ENCODE assay signal across 11 cellular contexts in genomic region chr4:147981305-147981704, GRCh38.
DNase-seq lines count a peak whose midpoint lies in the region; ATAC-seq and TF ChIP-seq lines count a peak whose summit lies in the region.
"Had no signal": no experiment of that assay in that cellular context is flagged by ENCODE, and none has a peak within 500 bp of the region (broad histone marks: within the 10 kb centered on the region; RNA-seq: fewer than 3 reads in every experiment).

No MANE protein-coding gene starts in this region.

- intact Hi-C loops in PC-3 (cut with micrococcal nuclease) (no loop called here), heart left ventricle (cut with DNase I) (no loop called here)

- no peaks in the 10 kb centered on the region for H3K9me2 ChIP-seq in PC-3 (replicated peaks; ENCODE audit: low read length)

- H3K27me3 ChIP-seq in PC-3 (ENCODE audit: low read length) (no peaks in the 10 kb centered on the region), heart left ventricle (no peaks in the 10 kb centered on the region)

- CTCF ChIA-PET in PC-3 (lab: Charles Lee), result no interaction called here

- no TSS peak for BruUV-seq in PC-3 (replicated peaks; lab: Mats Ljungman, UMichigan)

- H3K9ac ChIP-seq in PC-3 (ENCODE audit: low read length), result no peak overlapping the region

- H2AFZ ChIP-seq in PC-3 (ENCODE audit: low read length), result no peak overlapping the region

- 53 to 68% (median 62%) methylated on average over 1 of the region's 1 CpG for WGBS in heart left ventricle, 4 donors

- POLR2A ChIA-PET in PC-3 (lab: Charles Lee; ENCODE audit: unreplicated experiment), result no interaction called here

- H3K4me1 ChIP-seq in PC-3 (ENCODE audit: insufficient read depth, low read length) (no peaks in the 10 kb centered on the region), heart left ventricle (peaks cover 0 to 51% (median 25%) of the 10 kb centered on the region in 12 donors)

- TF ChIP-seq POLR2A in heart left ventricle (IDR thresholded peaks at IDR 0.05), result no peak

- H3K4me2 ChIP-seq in PC-3 (ENCODE audit: low read length), result no peak overlapping the region

- DNase-seq in hepatic stellate cell (ENCODE audit: low spot score) (peak; percentile 29), PC-3 (no peak), heart left ventricle (no peak), T1000 (lab: John Stamatoyannopoulos, UW) (no peak)
- no peak for DNase-seq in activated T-cell treated with anti-CD3 and anti-CD28 coated beads, Interleukin-2, amount 50 U/mL, for 48 hours
- DNase-seq: endodermal cell had no signal

- no peaks in the 10 kb centered on the region for H4K20me1 ChIP-seq in PC-3 (ENCODE audit: low read length)

- H3K36me3 ChIP-seq in PC-3 (ENCODE audit: low read depth, low read length) (no peaks in the 10 kb centered on the region), heart left ventricle (no peaks in the 10 kb centered on the region)

- no peaks in the 10 kb centered on the region for H3F3A ChIP-seq in PC-3 (ENCODE audit: low read length, unreplicated experiment)

- ATAC-seq in GM18520 (IDR thresholded peaks at IDR 0.05; ENCODE audit: unreplicated experiment) (peak; percentile 99), GM21717 (IDR thresholded peaks at IDR 0.05; ENCODE audit: unreplicated experiment) (peak; percentile 95), HG03378 (IDR thresholded peaks at IDR 0.05; ENCODE audit: unreplicated experiment) (peak; percentile 98), PC-3 (no peak), heart left ventricle (no peak)

- TF ChIP-seq CTCF in PC-3 (conservative IDR thresholded peaks at IDR 0.05; ENCODE audit: low read depth, low read length), result no peak
- no peak for TF ChIP-seq CTCF in heart left ventricle (IDR thresholded peaks at IDR 0.05)

- no peaks in the 10 kb centered on the region for H3K9me3 ChIP-seq in PC-3 (ENCODE audit: low read length)
- H3K9me3 ChIP-seq in heart left ventricle, result peaks cover 0 to 15% (median 0%) of the 10 kb centered on the region in 12 donors

- H3K4me3 ChIP-seq in PC-3 (ENCODE audit: low read length), result no peak overlapping the region
- H3K4me3 ChIP-seq in heart left ventricle, result no peak overlapping the region
- H3K4me3 ChIP-seq: lung had no signal

- no peaks in the 10 kb centered on the region for H3K79me2 ChIP-seq in PC-3 (ENCODE audit: low read length)

- no peak overlapping the region for H3K27ac ChIP-seq in PC-3 (ENCODE audit: low read length)
- H3K27ac ChIP-seq in heart left ventricle, result peak overlapping the region in 1 of 12 donors; percentile 0
- H3K27ac ChIP-seq: RWPE1 had no signal

Comparison
In these comparisons a context has a peak if more than half of its experiments do, and no peak if none do; other contexts are left out.
1. ATAC-seq: peak in GM18520 (single experiment), GM21717 (single experiment) and HG03378 (single experiment); none in PC-3 (single experiment) and heart left ventricle (0 of 4).